ENCODE assay signal across 24 cellular contexts in the genomic region with DNA sequence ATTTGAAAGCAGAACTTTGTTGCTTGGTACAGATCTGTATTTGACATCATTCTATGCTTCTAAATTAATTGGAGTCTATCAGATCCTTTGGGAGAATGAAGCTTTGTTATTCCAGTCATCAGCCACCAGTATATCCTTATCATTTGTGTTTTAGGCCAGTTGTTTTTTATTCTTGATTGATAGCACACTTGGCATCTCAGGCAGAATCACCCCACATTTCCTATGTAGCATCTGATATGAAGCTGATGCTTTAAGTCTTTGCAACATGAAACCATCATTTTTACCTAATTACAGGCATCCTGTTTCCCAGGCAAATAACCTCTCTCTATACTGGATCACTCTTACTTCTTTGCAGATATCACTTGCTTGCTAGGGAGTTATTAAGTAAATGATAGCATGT.
"Had no signal": no experiment of that assay in that cellular context is flagged by ENCODE, and none has a peak within 500 bp of the region (broad histone marks: within the 10 kb centered on the region; RNA-seq: fewer than 3 reads in every experiment).

No MANE protein-coding gene starts in this region.

- H3K4me1 ChIP-seq: foreskin keratinocyte had no signal

- H3K4me3 ChIP-seq: esophagus muscularis mucosa, gastrocnemius medialis, heart left ventricle had no signal

- FAIRE-seq: astrocyte, bronchial epithelial cell, colon had no signal

- H3K36me3 ChIP-seq: brain microvascular endothelial cell, esophagus muscularis mucosa, gastrocnemius medialis, heart left ventricle, WERI-Rb-1 had no signal

- H3K27ac ChIP-seq: brain microvascular endothelial cell, foreskin keratinocyte, heart left ventricle, WERI-Rb-1 had no signal

- H3K27me3 ChIP-seq: brain microvascular endothelial cell, esophagus muscularis mucosa, gastrocnemius medialis, heart left ventricle had no signal

- DNase-seq: activated B cell treated with CpG ODN at 0.5 μM for 24 hours; activated CD4-positive, alpha-beta T cell treated with anti-CD3 and anti-CD28 coated beads for 48 hours; activated CD4-positive, alpha-beta T cell treated with anti-CD3 and anti-CD28 coated beads, Interleukin-2, amount 50 U/mL, for 1 hour; activated CD8-positive, alpha-beta memory T cell treated with anti-CD3 and anti-CD28 coated beads for 24 hours; activated effector memory CD4-positive, alpha-beta T cell treated with Interleukin-2 at 50 U/mL for 16 hours; activated gamma-delta T cell treated with Interleukin-2 at 50 U/mL for 16 hours; activated naive CD4-positive, alpha-beta T cell treated with anti-CD3 and anti-CD28 coated beads, Interleukin-2, amount 50 U/mL, for 16 hours; activated naive CD4-positive, alpha-beta T cell treated with Interleukin-2 at 50 U/mL for 16 hours; activated T-cell treated with anti-CD3 and anti-CD28 coated beads, Interleukin-2, amount 50 U/mL, for 4 hours; amniotic stem cell; anterior cingulate cortex; cortex of kidney; effector CD4-positive, alpha-beta T cell; effector memory CD8-positive, alpha-beta T cell; foreskin keratinocyte; gastrocnemius medialis; heart left ventricle; T1000 had no signal

- H3K9me3 ChIP-seq: esophagus muscularis mucosa, gastrocnemius medialis, heart left ventricle had no signal
